ENCODE assay signal across 19 cellular contexts in genomic region chr1:45723248-45723930, GRCh38. TPM values are rescaled to one million over a fixed set of nuclear protein-coding genes. Genes with fewer than 3 reads are reported as not detected.
A peak's percentile ranks its signal among the peaks of the same experiment; 100 is the strongest.
DNase-seq lines count a peak whose midpoint lies in the region; ATAC-seq and TF ChIP-seq lines count a peak whose summit lies in the region.
"Had no signal": no experiment of that assay in that cellular context is flagged by ENCODE, and none has a peak within 500 bp of the region (broad histone marks: within the 10 kb centered on the region; RNA-seq: fewer than 3 reads in every experiment).

No MANE protein-coding gene starts in this region.

- H3K4me3 Mint-ChIP-seq in CD8-positive, alpha-beta T cell, result no peak overlapping the region
- H3K4me3 Mint-ChIP-seq: CD14-positive monocyte had no signal

- POLR2A ChIA-PET in SK-N-SH (lab: Yijun Ruan, JAX), result no interaction called here
- POLR2A ChIA-PET in CD8-positive, alpha-beta T cell (lab: Charles Lee), result no interaction called here

- no peak for TF ChIP-seq RAD21 in SK-N-SH (IDR thresholded peaks at IDR 0.05; ENCODE audit: low read length)

- no peak for TF ChIP-seq EP300 in SK-N-SH (IDR thresholded peaks at IDR 0.05; ENCODE audit: borderline replicate concordance in 1 of 2, low read depth in 1 of 2, low read length in 1 of 2)

- H3K9ac ChIP-seq in GM23248, result no peak overlapping the region
- no peak overlapping the region for H3K9ac ChIP-seq in SK-N-SH

- ATAC-seq in CD8-positive, alpha-beta T cell, result no peak
- ATAC-seq: A549, HCT116 had no signal

- CTCF ChIA-PET in SK-N-SH (lab: Yijun Ruan, JAX), result no interaction called here
- CTCF ChIA-PET in CD8-positive, alpha-beta T cell (lab: Charles Lee), result no interaction called here

- no peaks in the 10 kb centered on the region for H3K4me1 Mint-ChIP-seq in CD8-positive, alpha-beta T cell (ENCODE audit: low read depth)

- no peaks in the 10 kb centered on the region for H3K9me3 ChIP-seq in GM23248 (ENCODE audit: low read depth)
- H3K9me3 ChIP-seq in SK-N-SH, result no peaks in the 10 kb centered on the region
- H3K9me3 ChIP-seq in CD8-positive, alpha-beta T cell (ENCODE audit: low read length), result no peaks in the 10 kb centered on the region
- H3K9me3 ChIP-seq: A549, SJCRH30 had no signal

- intact Hi-C loops in CD8-positive, alpha-beta T cell (cut with DNase I, micrococcal nuclease), result no loop called here

- no peaks in the 10 kb centered on the region for H3K9me2 ChIP-seq in GM23248 (ENCODE audit: insufficient read depth)
- no peaks in the 10 kb centered on the region for H3K9me2 ChIP-seq in SK-N-SH

- H3F3A ChIP-seq in GM23248 (ENCODE audit: insufficient read depth), result peaks cover 20% of the 10 kb centered on the region
- H3F3A ChIP-seq in SK-N-SH (replicated peaks; ENCODE audit: insufficient read depth), result peaks cover 3% of the 10 kb centered on the region

- H3K4me3 ChIP-seq in ACC112 (ENCODE audit: low read depth, low read length) (no peak overlapping the region), GM23248 (no peak overlapping the region), SK-N-SH (ENCODE audit: low read depth in 2 of 2, low read length in 1 of 2) (no peak overlapping the region)
- H3K4me3 ChIP-seq in CD8-positive, alpha-beta T cell (ENCODE audit: low read depth, low read length), result no peak overlapping the region
- H3K4me3 ChIP-seq: A549, SJCRH30 had no signal

- H3K27me3 Mint-ChIP-seq in CD8-positive, alpha-beta T cell (ENCODE audit: low read depth), result no peaks in the 10 kb centered on the region

- no peaks in the 10 kb centered on the region for H3K27me3 ChIP-seq in ACC112 (ENCODE audit: insufficient read depth, low read length)
- no peaks in the 10 kb centered on the region for H3K27me3 ChIP-seq in GM23248 (replicated peaks; ENCODE audit: insufficient read depth)
- no peaks in the 10 kb centered on the region for H3K27me3 ChIP-seq in SK-N-SH (ENCODE audit: insufficient read depth)
- no peaks in the 10 kb centered on the region for H3K27me3 ChIP-seq in CD8-positive, alpha-beta T cell (ENCODE audit: insufficient read depth, low read length)
- H3K27me3 ChIP-seq: SJCRH30 had no signal

- H3K27ac Mint-ChIP-seq in CD8-positive, alpha-beta T cell, result no peak overlapping the region

- in situ Hi-C loops in GM23248 (cut with MboI), result no loop called here

- peaks cover 33% of the 10 kb centered on the region for H3K36me3 Mint-ChIP-seq in CD8-positive, alpha-beta T cell
- H3K36me3 Mint-ChIP-seq: CD14-positive monocyte had no signal

- H3K79me2 ChIP-seq in ACC112 (ENCODE audit: control insufficient read depth, insufficient read depth, low read length, unreplicated experiment) (no peaks in the 10 kb centered on the region), GM23248 (ENCODE audit: insufficient read depth) (no peaks in the 10 kb centered on the region), SK-N-SH (ENCODE audit: insufficient read depth) (no peaks in the 10 kb centered on the region)

- DNase-seq in GM23248 (peak; percentile 18), SK-N-SH (no peak), amniotic epithelial cell (ENCODE audit: low read depth) (peak; percentile 7), NCI-H2227 (lab: John Stamatoyannopoulos, UW; ENCODE audit: unreplicated experiment) (no peak), hypothalamus (lab: John Stamatoyannopoulos, UW) (no peak), occipital lobe (lab: John Stamatoyannopoulos, UW) (no peak)
- DNase-seq in CD8-positive, alpha-beta T cell, result no peak
- DNase-seq: COR-L47, DMS153, NCI-H1417, NCI-H1930, NCI-H446, NCI-H69, RPMI8226, SJCRH30 had no signal

- H3K36me3 ChIP-seq in ACC112 (ENCODE audit: insufficient read depth, low read length) (no peaks in the 10 kb centered on the region; the same call in 1 of the 2 replicates), GM23248 (ENCODE audit: low read depth) (no peaks in the 10 kb centered on the region), SK-N-SH (replicated peaks in 1 of 2; ENCODE audit: control insufficient read depth in 1 of 2, insufficient read depth in 2 of 2, low read length in 1 of 2) (peaks cover 4 to 9% of the 10 kb centered on the region in 2 experiments)
- no peaks in the 10 kb centered on the region for H3K36me3 ChIP-seq in CD8-positive, alpha-beta T cell (ENCODE audit: insufficient read depth, low read length)

- H4K20me1 ChIP-seq in GM23248 (ENCODE audit: insufficient read depth), result no peaks in the 10 kb centered on the region
- no peaks in the 10 kb centered on the region for H4K20me1 ChIP-seq in SK-N-SH (ENCODE audit: insufficient read depth)

- H3K9me3 Mint-ChIP-seq in CD8-positive, alpha-beta T cell, result no peaks in the 10 kb centered on the region
- H3K9me3 Mint-ChIP-seq: CD14-positive monocyte had no signal

- peaks cover 11% of the 10 kb centered on the region for H3K4me1 ChIP-seq in ACC112 (ENCODE audit: control insufficient read depth, insufficient read depth, low read length, unreplicated experiment)
- peaks cover 23% of the 10 kb centered on the region for H3K4me1 ChIP-seq in GM23248 (ENCODE audit: insufficient read depth)
- H3K4me1 ChIP-seq in SK-N-SH (ENCODE audit: control insufficient read depth in 1 of 2, insufficient read depth in 2 of 2, low read depth in 1 of 2, low read length in 1 of 2), result no peaks in the 10 kb centered on the region
- no peaks in the 10 kb centered on the region for H3K4me1 ChIP-seq in CD8-positive, alpha-beta T cell (ENCODE audit: insufficient read depth, low read length)
- H3K4me1 ChIP-seq: A549 had no signal

- H3K27ac ChIP-seq in ACC112 (ENCODE audit: low read depth, low read length) (peak overlapping the region; percentile 43), GM23248 (no peak overlapping the region), SK-N-SH (ENCODE audit: low read depth in 2 of 2, low read length in 1 of 2) (peak overlapping the region; percentile 23 to 56; a peak in 2 of 4 replicates)
- no peak overlapping the region for H3K27ac ChIP-seq in CD8-positive, alpha-beta T cell (ENCODE audit: low read depth, low read length)
- H3K27ac ChIP-seq: A549, SJCRH30 had no signal

- no peak for TF ChIP-seq CTCF in SK-N-SH (IDR thresholded peaks at IDR 0.05)
- no peak for TF ChIP-seq CTCF in CD8-positive, alpha-beta T cell (IDR thresholded peaks at IDR 0.05)

- H2AFZ ChIP-seq in ACC112 (ENCODE audit: low read length, unreplicated experiment), result no peak overlapping the region
- H2AFZ ChIP-seq in GM23248, result no peak overlapping the region
- H2AFZ ChIP-seq in SK-N-SH (ENCODE audit: low read depth), result no peak overlapping the region

- peak overlapping the region; percentile 8 for H3K4me2 ChIP-seq in GM23248 (ENCODE audit: unreplicated experiment)
- H3K4me2 ChIP-seq in SK-N-SH, result no peak overlapping the region
- H3K4me2 ChIP-seq: A549 had no signal

TF ChIP-seq in SK-N-SH, 30 proteins besides CTCF, POLR2A, EP300 and RAD21:
- TF ChIP-seq, protein P1, sequence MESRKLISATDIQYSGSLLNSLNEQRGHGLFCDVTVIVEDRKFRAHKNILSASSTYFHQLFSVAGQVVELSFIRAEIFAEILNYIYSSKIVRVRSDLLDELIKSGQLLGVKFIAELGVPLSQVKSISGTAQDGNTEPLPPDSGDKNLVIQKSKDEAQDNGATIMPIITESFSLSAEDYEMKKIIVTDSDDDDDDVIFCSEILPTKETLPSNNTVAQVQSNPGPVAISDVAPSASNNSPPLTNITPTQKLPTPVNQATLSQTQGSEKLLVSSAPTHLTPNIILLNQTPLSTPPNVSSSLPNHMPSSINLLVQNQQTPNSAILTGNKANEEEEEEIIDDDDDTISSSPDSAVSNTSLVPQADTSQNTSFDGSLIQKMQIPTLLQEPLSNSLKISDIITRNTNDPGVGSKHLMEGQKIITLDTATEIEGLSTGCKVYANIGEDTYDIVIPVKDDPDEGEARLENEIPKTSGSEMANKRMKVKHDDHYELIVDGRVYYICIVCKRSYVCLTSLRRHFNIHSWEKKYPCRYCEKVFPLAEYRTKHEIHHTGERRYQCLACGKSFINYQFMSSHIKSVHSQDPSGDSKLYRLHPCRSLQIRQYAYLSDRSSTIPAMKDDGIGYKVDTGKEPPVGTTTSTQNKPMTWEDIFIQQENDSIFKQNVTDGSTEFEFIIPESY (IDR thresholded peaks at IDR 0.05; ENCODE audit: borderline replicate concordance, low read depth), result no peak
- TF ChIP-seq PBX3 (IDR thresholded peaks at IDR 0.05), result peak; percentile 41; the same call in 1 of the 2 replicates
- TF ChIP-seq TCF12 (IDR thresholded peaks at IDR 0.05), result 0 out of 2 replicates have a peak, but pooled peaks have one; percentile 14

RNA-seq across cellular contexts. Expression of gene IPP, which starts 27.1 kb away (rescaled TPM):
- total RNA-seq in GM23248 (2014; rRNA removed; shearing (Covaris generic)), result 12.4 and 17.0 TPM in 2 replicates
- 19.3 and 20.6 TPM in 2 replicates for polyA plus RNA-seq in GM23248 (2016; fragmentation: Nextera tagmentation; extraction: Ambion mirVana)
- 3.2 and 4.7 TPM in 2 replicates for polyA plus RNA-seq in SK-N-SH (2012; rRNA removed)
- polyA plus RNA-seq in SK-N-SH (2012; cell fraction: cytosol; rRNA removed), result 5.0 and 5.8 TPM in 2 replicates
- polyA plus RNA-seq in SK-N-SH (2012; cell fraction: nucleus; rRNA removed), result 1.9 and 3.4 TPM in 2 replicates
- total RNA-seq in CD8-positive, alpha-beta T cell, result 1 to 10 TPM; 4.9 to 5.6 TPM
- total RNA-seq in occipital lobe, result 14.7 TPM

RNA-seq across cellular contexts. Expression of gene TMEM69, which starts 35.4 kb away (rescaled TPM):
- 7.8 and 30.3 TPM in 2 replicates for total RNA-seq in GM23248 (2014; rRNA removed; shearing (Covaris generic))
- polyA plus RNA-seq in GM23248 (2016; fragmentation: Nextera tagmentation; extraction: Ambion mirVana) (34.1 and 35.2 TPM in 2 replicates), SK-N-SH (2012; rRNA removed) (46.1 and 74.0 TPM in 2 replicates)
- polyA plus RNA-seq in SK-N-SH (2012; cell fraction: cytosol; rRNA removed), result 56.9 and 61.2 TPM in 2 replicates
- polyA plus RNA-seq in SK-N-SH (2012; cell fraction: nucleus; rRNA removed), result 25.7 and 49.0 TPM in 2 replicates
- total RNA-seq in CD8-positive, alpha-beta T cell, result 1 to 10 TPM; 5.1 to 8.2 TPM
- 20.7 TPM for total RNA-seq in occipital lobe

RNA-seq across cellular contexts. Expression of gene GPBP1L1, which starts 37.1 kb away (rescaled TPM):
- 85.6 and 125 TPM in 2 replicates for total RNA-seq in GM23248 (2014; rRNA removed; shearing (Covaris generic))
- polyA plus RNA-seq in GM23248 (2016; fragmentation: Nextera tagmentation; extraction: Ambion mirVana) (60.9 and 69.3 TPM in 2 replicates), SK-N-SH (2012; rRNA removed) (28.5 and 38.1 TPM in 2 replicates)
- 35.8 and 39.2 TPM in 2 replicates for polyA plus RNA-seq in SK-N-SH (2012; cell fraction: cytosol; rRNA removed)
- polyA plus RNA-seq in SK-N-SH (2012; cell fraction: nucleus; rRNA removed), result 36.3 and 61.0 TPM in 2 replicates
- 100 to 1,000 TPM; 125 to 128 TPM for total RNA-seq in CD8-positive, alpha-beta T cell
- 55.4 TPM for total RNA-seq in occipital lobe

Comparison
In these comparisons a context has a peak if more than half of its experiments do, and no peak if none do; other contexts are left out.
1. H3K27ac ChIP-seq: peak in ACC112 (single experiment) and SK-N-SH (2 of 2); none in GM23248 (single experiment) and CD8-positive, alpha-beta T cell (single experiment).
2. DNase-seq: peak in GM23248 (single experiment) and amniotic epithelial cell (single experiment); none in SK-N-SH (single experiment), NCI-H2227 (single experiment), hypothalamus (0 of 51), CD8-positive, alpha-beta T cell (0 of 7) and occipital lobe (single experiment).